Comparison of ENCODE assay signal across 9 cellular contexts in genomic region chr10:43322769-43323168, GRCh38. TPM values are rescaled to one million over a fixed set of nuclear protein-coding genes. Genes with fewer than 3 reads are reported as not detected.
DNase-seq lines count a peak whose midpoint lies in the region; ATAC-seq, FAIRE-seq and TF ChIP-seq lines count a peak whose summit lies in the region.
"Had no signal": no experiment of that assay in that cellular context is flagged by ENCODE, and none has a peak within 500 bp of the region (broad histone marks: within the 10 kb centered on the region; RNA-seq: fewer than 3 reads in every experiment).

No MANE protein-coding gene starts in this region.

- TF ChIP-seq CTCF in bronchial epithelial cell (IDR thresholded peaks at IDR 0.05; ENCODE audit: insufficient read depth, low read length, severe bottlenecking) (no peak), uterus (IDR thresholded peaks at IDR 0.05) (no peak)

- no peaks in the 10 kb centered on the region for H3K4me1 ChIP-seq in uterus

- no peak for FAIRE-seq in bronchial epithelial cell (lab: Jason Lieb, UNC)

- H3K27me3 ChIP-seq in bronchial epithelial cell (ENCODE audit: control insufficient read depth, insufficient read depth, low read length): no peaks in the 10 kb centered on the region
- H3K27me3 ChIP-seq in uterus: no peaks in the 10 kb centered on the region

- ATAC-seq in HG03175 (IDR thresholded peaks at IDR 0.05; ENCODE audit: unreplicated experiment): peak; percentile 64

- H3K9me3 ChIP-seq in uterus: no peaks in the 10 kb centered on the region

- intact Hi-C loops in uterus (cut with DNase I; ENCODE audit: low total_unique reads): no loop called here

- H3K36me3 ChIP-seq in bronchial epithelial cell (ENCODE audit: control insufficient read depth, insufficient read depth, low read length) (no peaks in the 10 kb centered on the region), uterus (no peaks in the 10 kb centered on the region)

- no peak for TF ChIP-seq POLR2A in uterus (IDR thresholded peaks at IDR 0.05)

- H3K4me3 ChIP-seq in bronchial epithelial cell (ENCODE audit: low read depth, low read length): no peak overlapping the region
- H3K4me3 ChIP-seq in uterus: peak overlapping the region in 1 of 2 donors; percentile 22

- H3K27ac ChIP-seq in uterus: peak overlapping the region in 1 of 2 donors; percentile 21
- H3K27ac ChIP-seq: HL-60 had no signal

- DNase-seq in ELF-1 (ENCODE audit: low read depth, low spot score) (peak; percentile 94), bronchial epithelial cell (ENCODE audit: low read depth) (peak; percentile 62), iPS DF 4.7 (ENCODE audit: extremely low read depth, low spot score) (peak; percentile 66), retina (peak; percentile 91), uterus (peak; percentile 84 to 85), NCI-H1694 (lab: John Stamatoyannopoulos, UW) (no peak)
- peak; percentile 85 for DNase-seq in activated CD4-positive, CD25-positive, alpha-beta regulatory T cell treated with anti-CD3 and anti-CD28 coated beads, Interleukin-2, amount 50 U/mL, for 72 hours

RNA-seq across cellular contexts. Expression of gene FXYD4, which starts 48.7 kb away (rescaled TPM):
- not detected in 2 replicates for total RNA-seq in bronchial epithelial cell
- not detected for total RNA-seq in uterus

RNA-seq across cellular contexts. Expression of gene RASGEF1A, which starts 55.9 kb away (rescaled TPM):
- total RNA-seq in bronchial epithelial cell (12.1 and 19.7 TPM in 2 replicates), uterus (1 to 10 TPM in 2 of 4 donors, under 1 TPM in 1, not detected in 1; under 0.01 to 3.5 (median 2.8) TPM)
